Comparison of ENCODE assay signal across 7 cellular contexts in the genomic region with DNA sequence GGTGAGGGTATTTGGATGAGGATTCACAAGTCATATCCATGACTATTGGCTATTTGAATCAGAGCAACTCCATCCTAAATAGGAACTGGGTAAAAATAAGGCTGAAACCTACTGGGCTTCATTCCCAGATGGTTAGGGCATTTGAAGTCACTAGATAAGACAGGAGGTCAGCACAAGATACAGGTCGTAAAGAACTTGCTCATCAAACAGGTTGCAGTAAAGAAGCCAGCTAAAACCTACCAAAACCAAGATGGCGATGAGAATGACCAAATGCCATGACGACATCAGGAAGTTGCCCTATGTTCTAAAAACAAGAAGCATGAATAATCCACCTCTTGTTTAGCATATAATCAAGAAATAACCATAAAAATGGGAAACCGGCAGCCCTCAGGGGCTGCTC.
"Had no signal": no experiment of that assay in that cellular context is flagged by ENCODE, and none has a peak within 500 bp of the region (broad histone marks: within the 10 kb centered on the region; RNA-seq: fewer than 3 reads in every experiment).

No MANE protein-coding gene starts in this region.

- H3K4me3 ChIP-seq: GM12878 had no signal

- DNase-seq: GF-D8 had no signal

- ATAC-seq: GM12878 had no signal

- FAIRE-seq: G401.6, GM12878, GM12891, GM12892, GM18507, GM19239 had no signal
